ENCODE assay signal across 31 cellular contexts in genomic region chr9:98406469-98406868, GRCh38.
"Had no signal": no experiment of that assay in that cellular context is flagged by ENCODE, and none has a peak within 500 bp of the region (broad histone marks: within the 10 kb centered on the region; RNA-seq: fewer than 3 reads in every experiment).

No MANE protein-coding gene starts in this region.

- H3K36me3 Mint-ChIP-seq: activated naive CD4-positive, alpha-beta T cell treated with anti-CD3 and anti-CD28 coated beads, Interleukin-2, amount 50 U/mL, for 72 hours had no signal

- H3K36me3 ChIP-seq: adrenal gland, breast epithelium, Peyer's patch, SJSA1 had no signal

- H3K9me3 ChIP-seq: adrenal gland, body of pancreas, breast epithelium, Peyer's patch, SJSA1, SK-N-SH had no signal

- H3K4me3 Mint-ChIP-seq: activated CD4-positive, alpha-beta T cell treated with anti-CD3 and anti-CD28 coated beads, Interleukin-2, amount 10 ng/mL, durations not matched to agents 7 days and 5 days; activated CD8-positive, alpha-beta T cell treated with anti-CD3 and anti-CD28 coated beads, Interleukin-2, amount 10 ng/mL, durations not matched to agents 7 days and 5 days; activated naive CD4-positive, alpha-beta T cell treated with anti-CD3 and anti-CD28 coated beads for 36 hours; activated T-cell treated with anti-CD3 and anti-CD28 coated beads, Interleukin-2, amount 50 U/mL, for 24 hours; T-helper 1 cell treated with Interleukin-12 subunit alpha and Interleukin-12 subunit beta and Interleukin-4 antibody, amounts not matched to agents 30 μg/mL and 1 μg/mL, for 36 hours; T-helper 2 cell treated with Interferon-gamma antibody and Interleukin-4, amounts not matched to agents 5 μg/mL and 100 μg/mL, for 36 hours had no signal

- H3K27ac Mint-ChIP-seq: activated CD4-positive, alpha-beta T cell treated with anti-CD3 and anti-CD28 coated beads, Interleukin-2, amount 10 ng/mL, durations not matched to agents 7 days and 5 days; activated CD8-positive, alpha-beta T cell treated with anti-CD3 and anti-CD28 coated beads, Interleukin-2, amount 10 ng/mL, durations not matched to agents 7 days and 5 days; activated naive CD4-positive, alpha-beta T cell treated with anti-CD3 and anti-CD28 coated beads for 36 hours; activated naive CD4-positive, alpha-beta T cell treated with anti-CD3 and anti-CD28 coated beads, Interleukin-2, amount 50 U/mL, for 72 hours; activated T-cell treated with anti-CD3 and anti-CD28 coated beads, Interleukin-2, amount 50 U/mL, for 24 hours; activated T-helper 2 cell treated with anti-CD3 and anti-CD28 coated beads, Interferon-gamma antibody, Interleukin-2, Interleukin-4, amounts not matched to agents 10 μg/mL and 5 μg/mL and 100 μg/mL, durations not matched to agents 14 hours and 24 hours and 36 hours; T-helper 1 cell treated with Interleukin-12 subunit alpha and Interleukin-12 subunit beta and Interleukin-4 antibody, amounts not matched to agents 30 μg/mL and 1 μg/mL, for 36 hours; T-helper 2 cell treated with Interferon-gamma antibody and Interleukin-4, amounts not matched to agents 5 μg/mL and 100 μg/mL, for 36 hours had no signal

- DNase-seq: activated CD4-positive, alpha-beta T cell treated with anti-CD3 and anti-CD28 coated beads, Interleukin-2, amount 10 ng/mL, durations not matched to agents 7 days and 5 days; activated CD4-positive, alpha-beta T cell treated with anti-CD3 and anti-CD28 coated beads, Interleukin-2, amount 50 U/mL, for 48 hours; activated CD8-positive, alpha-beta T cell treated with anti-CD3 and anti-CD28 coated beads, Interleukin-2, amount 10 ng/mL, durations not matched to agents 7 days and 5 days; activated gamma-delta T cell treated with Interleukin-2 at 50 U/mL for 16 hours; activated naive CD4-positive, alpha-beta T cell treated with anti-CD3 and anti-CD28 coated beads for 36 hours; activated T-cell treated with anti-CD3 and anti-CD28 coated beads, Interleukin-2, amount 50 U/mL, for 24 hours; adrenal gland; body of pancreas; central memory CD4-positive, alpha-beta T cell; NCI-H1105; NCI-H1417 treated with DMSO at 0.1 percent for 48 hours; NCI-H187 treated with DMSO at 0.1 percent for 48 hours; NCI-H2081; NCI-H2171 treated with DMSO at 0.1 percent for 48 hours; NCI-H2227 treated with DMSO at 0.1 percent for 48 hours; NCI-H446; NCI-H510A treated with DMSO at 0.1 percent for 48 hours; NCI-H526 treated with DMSO at 0.1 percent for 48 hours; NK-92 treated with Interleukin-12 subunit alpha and Interleukin-12 subunit beta, amount 100 ng/mL, for 24 hours; PC-3; Peyer's patch; RPMI8226; SHP77 treated with DMSO at 0.1 percent for 48 hours; SK-N-SH had no signal

- H3K9ac ChIP-seq: SK-N-SH had no signal

- H3K9me3 Mint-ChIP-seq: activated CD4-positive, alpha-beta T cell treated with anti-CD3 and anti-CD28 coated beads, Interleukin-2, amount 10 ng/mL, durations not matched to agents 7 days and 5 days; activated naive CD4-positive, alpha-beta T cell treated with anti-CD3 and anti-CD28 coated beads for 36 hours; activated naive CD4-positive, alpha-beta T cell treated with anti-CD3 and anti-CD28 coated beads, Interleukin-2, amount 50 U/mL, for 72 hours; activated T-cell treated with anti-CD3 and anti-CD28 coated beads, Interleukin-2, amount 50 U/mL, for 24 hours; activated T-helper 2 cell treated with anti-CD3 and anti-CD28 coated beads, Interferon-gamma antibody, Interleukin-2, Interleukin-4, amounts not matched to agents 10 μg/mL and 5 μg/mL and 100 μg/mL, durations not matched to agents 14 hours and 24 hours and 36 hours; T-helper 1 cell treated with Interleukin-12 subunit alpha and Interleukin-12 subunit beta and Interleukin-4 antibody, amounts not matched to agents 30 μg/mL and 1 μg/mL, for 36 hours; T-helper 2 cell treated with Interferon-gamma antibody and Interleukin-4, amounts not matched to agents 5 μg/mL and 100 μg/mL, for 36 hours had no signal

- H3K27me3 ChIP-seq: adrenal gland, body of pancreas, breast epithelium, Peyer's patch, SJSA1 had no signal

- H3K27ac ChIP-seq: adrenal gland, body of pancreas, breast epithelium, Peyer's patch, SJSA1 had no signal

- H3K4me2 ChIP-seq: SK-N-SH had no signal

- ATAC-seq: activated CD8-positive, alpha-beta T cell treated with anti-CD3 and anti-CD28 coated beads, Interleukin-2, amount 10 ng/mL, durations not matched to agents 7 days and 5 days; activated naive CD4-positive, alpha-beta T cell treated with anti-CD3 and anti-CD28 coated beads, Interleukin-2, amount 50 U/mL, for 72 hours; body of pancreas; K562; PC-3 had no signal

- H3K4me3 ChIP-seq: adrenal gland, body of pancreas, breast epithelium, K562, Peyer's patch, SJSA1 had no signal

- H3K4me1 ChIP-seq: adrenal gland, body of pancreas, breast epithelium, Peyer's patch, SJSA1 had no signal
